ENCODE assay signal across 20 cellular contexts in the genomic region with DNA sequence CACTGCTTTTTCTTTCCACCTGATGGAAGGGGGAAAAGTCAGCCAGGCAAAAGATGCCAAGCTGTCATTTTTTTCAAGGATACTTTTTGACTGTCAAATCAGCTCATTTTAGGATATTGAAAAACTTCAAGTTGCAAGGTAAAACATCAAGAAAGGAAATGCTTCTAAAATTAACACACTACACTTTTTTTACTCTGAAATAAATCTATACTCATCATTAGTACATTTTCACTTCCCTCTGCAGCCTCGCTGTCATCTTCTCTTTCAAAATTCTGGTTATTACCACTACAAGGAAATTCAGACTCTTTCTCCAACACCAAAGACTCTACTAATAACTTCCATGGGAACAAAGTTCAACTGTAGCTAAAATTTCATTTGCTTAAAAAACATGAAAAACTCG. TPM values are rescaled to one million over a fixed set of nuclear protein-coding genes. Genes with fewer than 3 reads are reported as not detected.
"Had no signal": no experiment of that assay in that cellular context is flagged by ENCODE, and none has a peak within 500 bp of the region (broad histone marks: within the 10 kb centered on the region; RNA-seq: fewer than 3 reads in every experiment).

No MANE protein-coding gene starts in this region.

- H3K4me3 ChIP-seq: lower lobe of right lung, sigmoid colon, thoracic aorta had no signal

- ATAC-seq: left lobe of liver; lower lobe of right lung; naive thymus-derived CD4-positive, alpha-beta T cell; stimulated activated naive B cell treated with anti-CD40 and anti-IgM and Interleukin-4, amounts not matched to agents 10 μg/mL and 1 μg/mL and 100 μg/mL, for 72 hours; T-helper 17 cell had no signal

- H3K27ac ChIP-seq: epithelial cell of prostate, lower lobe of right lung, sigmoid colon had no signal

- H3K36me3 ChIP-seq: lower lobe of right lung, sigmoid colon, thoracic aorta had no signal

- H3K9me3 ChIP-seq: lower lobe of right lung, sigmoid colon, thoracic aorta had no signal

- DNase-seq: activated CD4-positive, alpha-beta memory T cell treated with anti-CD3 and anti-CD28 coated beads for 36 hours; activated CD4-positive, alpha-beta T cell treated with anti-CD3 and anti-CD28 coated beads for 4 hours; activated CD4-positive, CD25-positive, alpha-beta regulatory T cell; activated effector memory CD4-positive, alpha-beta T cell treated with anti-CD3 and anti-CD28 coated beads, Interleukin-2, amount 50 U/mL, for 16 hours; activated naive CD4-positive, alpha-beta T cell treated with anti-CD3 and anti-CD28 coated beads, Interleukin-2, amount 10 ng/mL, durations not matched to agents 7 days and 5 days; activated T-cell treated with anti-CD3 and anti-CD28 coated beads, Interleukin-2, amount 50 U/mL, for 48 hours; amygdala; kidney; lower lobe of right lung; naive thymus-derived CD4-positive, alpha-beta T cell; occipital lobe; retina; sigmoid colon; stimulated activated CD4-positive, alpha-beta T cell treated with anti-CD3 and anti-CD28 coated beads, Interleukin-2, amount 100 ng/mL, for 48 hours; stimulated activated CD8-positive, alpha-beta memory T cell treated with anti-CD3 and anti-CD28 coated beads, Interleukin-4, amount 100 ng/mL, for 48 hours; stimulated activated naive B cell treated with anti-CD40 and anti-IgM and Interleukin-4, amounts not matched to agents 10 μg/mL and 1 μg/mL and 100 μg/mL, for 72 hours; T-helper 17 cell had no signal

- H3K27me3 ChIP-seq: sigmoid colon had no signal

- FAIRE-seq: kidney had no signal

RNA-seq across cellular contexts. Expression of a gene that starts 41.6 kb away (rescaled TPM):
- polyA plus RNA-seq: naive thymus-derived CD4-positive, alpha-beta T cell had no signal
